ENCODE assay signal across 16 cellular contexts in the genomic region with DNA sequence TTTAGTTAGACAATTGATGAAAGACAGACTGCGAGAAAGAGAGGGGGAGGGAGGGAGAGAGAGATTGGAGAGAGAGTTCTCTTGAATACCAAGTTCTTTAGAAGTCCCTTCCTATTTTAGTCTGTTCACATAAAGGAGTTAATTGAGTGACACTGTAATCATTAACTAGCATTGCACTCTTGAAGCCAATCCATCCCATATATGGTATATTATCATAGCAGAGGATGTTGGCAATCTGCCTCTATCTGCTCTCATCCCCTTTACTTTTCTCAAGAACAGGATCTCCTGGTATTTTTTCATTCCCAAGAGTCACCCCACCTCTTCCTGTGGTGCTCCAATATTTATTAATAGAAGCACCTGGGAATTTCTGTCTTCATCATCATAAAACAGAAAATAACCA.
DNase-seq lines count a peak whose midpoint lies in the region; ATAC-seq, FAIRE-seq and TF ChIP-seq lines count a peak whose summit lies in the region.
"Had no signal": no experiment of that assay in that cellular context is flagged by ENCODE, and none has a peak within 500 bp of the region (broad histone marks: within the 10 kb centered on the region; RNA-seq: fewer than 3 reads in every experiment).

No MANE protein-coding gene starts in this region.

- H3K27me3 ChIP-seq in transverse colon = no peaks in the 10 kb centered on the region

- peak; percentile 83 for DNase-seq in DMS53 (lab: John Stamatoyannopoulos, UW)
- DNase-seq in LNCaP clone FGC (ENCODE audit: low read depth) = peak; percentile 52
- DNase-seq in epithelial cell of esophagus (ENCODE audit: low read depth) = peak; percentile 33
- no peak for DNase-seq in transverse colon
- DNase-seq in frontal cortex (ENCODE audit: low spot score in 2 of 2) = no peak
- DNase-seq: CD8-positive, alpha-beta T cell; COR-L47; DMS79; HFFc6 had no signal

- WGBS in transverse colon (ENCODE audit: low coverage in 1 of 2), 2 donors = 42 to 56% methylated on average over 1 of the region's 1 CpG

- H3K36me3 ChIP-seq in transverse colon = no peaks in the 10 kb centered on the region
- H3K36me3 ChIP-seq: HAP-1 had no signal

- no peak for FAIRE-seq in frontal cortex (lab: Jason Lieb, UNC)
- FAIRE-seq: GM12892, HepG2, HTR-8/SVneo had no signal

- no peaks in the 10 kb centered on the region for H3K9me3 ChIP-seq in transverse colon
- H3K9me3 ChIP-seq: HAP-1 had no signal

- H3K27ac ChIP-seq in transverse colon = no peak overlapping the region
- H3K27ac ChIP-seq: KMS-11 had no signal

- H3K4me3 ChIP-seq in LNCaP clone FGC (ENCODE audit: low read depth, low read length) (no peak overlapping the region), epithelial cell of esophagus (ENCODE audit: low read length) (no peak overlapping the region), transverse colon (no peak overlapping the region)
- H3K4me3 ChIP-seq: GM23338, HAP-1 had no signal

- TF ChIP-seq CTCF in LNCaP clone FGC (IDR thresholded peaks at IDR 0.05; ENCODE audit: control insufficient read depth, extremely low read depth, insufficient read depth) (no peak), epithelial cell of esophagus (IDR thresholded peaks at IDR 0.05; ENCODE audit: insufficient read depth, low read depth, low read length, missing control alignments) (no peak), transverse colon (IDR thresholded peaks at IDR 0.05) (no peak)

- no peak for ATAC-seq in HG03095 (IDR thresholded peaks at IDR 0.05; ENCODE audit: unreplicated experiment)
- ATAC-seq: CD8-positive, alpha-beta T cell; GM23338; HepG2 had no signal

- no peak for TF ChIP-seq POLR2A in transverse colon (IDR thresholded peaks at IDR 0.05)

- intact Hi-C loops in transverse colon (cut with DNase I; ENCODE audit: low total_unique reads) = no loop called here

- no peaks in the 10 kb centered on the region for H3K4me1 ChIP-seq in transverse colon
- H3K4me1 ChIP-seq: HAP-1 had no signal

- TF ChIP-seq EP300 in transverse colon (IDR thresholded peaks at IDR 0.05; ENCODE audit: low read depth) = no peak

- in situ Hi-C loops in transverse colon (cut with MboI; ENCODE audit: low pct_ligation_motif_present in 1 of 4, low pct_unique_long_range_greater_than_20kb in 1 of 4, low sequenced_read_pairs in 3 of 4) = no loop called here

Comparison
In these comparisons a context has a peak if more than half of its experiments do, and no peak if none do; other contexts are left out.
1. DNase-seq: peak in DMS53 (single experiment), LNCaP clone FGC (single experiment) and epithelial cell of esophagus (single experiment); none in transverse colon (single experiment) and frontal cortex (0 of 2).